In genomic region chr17:40497704-40498103, GRCh38 we compare ENCODE assay signal across 2 cellular contexts.
TF ChIP-seq lines count a peak whose summit lies in the region.

No MANE protein-coding gene starts in this region.

TF ChIP-seq in IMR-90, 13 proteins besides CTCF, POLR2A, EP300 and RAD21:
- no peak for TF ChIP-seq USF2 (IDR thresholded peaks at IDR 0.05; ENCODE audit: low read depth, low read length)
- peak; percentile 39; the same call in 1 of the 2 replicates for TF ChIP-seq CEBPB (IDR thresholded peaks at IDR 0.05; ENCODE audit: low read depth, low read length)

TF ChIP-seq in H1, 55 proteins besides CTCF, POLR2A, EP300 and RAD21:
- TF ChIP-seq SIRT6 (IDR thresholded peaks at IDR 0.05; ENCODE audit: low read length) (no peak), SIN3A (conservative IDR thresholded peaks at IDR 0.05 in 1 of 2, IDR thresholded peaks at IDR 0.05 in 1 of 2; ENCODE audit: low read depth in 1 of 2, low read length in 2 of 2) (no peak), TBP (IDR thresholded peaks at IDR 0.05; ENCODE audit: low read depth, low read length) (no peak), CTBP2 (IDR thresholded peaks at IDR 0.05; ENCODE audit: borderline replicate concordance, insufficient read depth, insufficient read length, low read length) (no peak), SUZ12 (IDR thresholded peaks at IDR 0.05; ENCODE audit: low read length) (no peak), NANOG (IDR thresholded peaks at IDR 0.05; ENCODE audit: insufficient read depth, low read depth, low read length, poor library complexity, severe bottlenecking) (no peak), SP2 (IDR thresholded peaks at IDR 0.05; ENCODE audit: low read length) (no peak), POLR2AphosphoS5 (IDR thresholded peaks at IDR 0.05; ENCODE audit: low read depth, low read length) (no peak), EZH2 (IDR thresholded peaks at IDR 0.05; ENCODE audit: low read depth, low read length, severe bottlenecking) (no peak), MAFK (IDR thresholded peaks at IDR 0.05; ENCODE audit: low read depth, low read length) (no peak), SIX5 (IDR thresholded peaks at IDR 0.05; ENCODE audit: low read depth, low read length) (no peak), ZNF274 (IDR thresholded peaks at IDR 0.05; ENCODE audit: borderline replicate concordance, extremely low read depth, low read length) (no peak), HDAC2 (IDR thresholded peaks at IDR 0.05; ENCODE audit: borderline replicate concordance in 1 of 2, low read depth in 2 of 2, low read length in 2 of 2) (no peak), RBBP5 (IDR thresholded peaks at IDR 0.05; ENCODE audit: borderline replicate concordance, low read depth, low read length) (no peak), TCF12 (IDR thresholded peaks at IDR 0.05; ENCODE audit: low read depth, low read length) (no peak), BRCA1 (IDR thresholded peaks at IDR 0.05; ENCODE audit: low read depth, low read length) (no peak)
